In genomic region chr12:92596388-92596787, GRCh38 we compare ENCODE assay signal across 12 cellular contexts.
DNase-seq lines count a peak whose midpoint lies in the region; ATAC-seq and TF ChIP-seq lines count a peak whose summit lies in the region.
"Had no signal": no experiment of that assay in that cellular context is flagged by ENCODE, and none has a peak within 500 bp of the region (broad histone marks: within the 10 kb centered on the region; RNA-seq: fewer than 3 reads in every experiment).

No MANE protein-coding gene starts in this region.

- H3K4me3 Mint-ChIP-seq in activated naive CD4-positive, alpha-beta T cell treated with anti-CD3 and anti-CD28 coated beads, Interleukin-2, amount 50 U/mL, for 24 hours, result no peak overlapping the region
- no peak overlapping the region for H3K4me3 Mint-ChIP-seq in activated naive CD4-positive, alpha-beta T cell treated with anti-CD3 and anti-CD28 coated beads, Interleukin-2, amount 10 ng/mL, durations not matched to agents 7 days and 5 days
- H3K4me3 Mint-ChIP-seq in activated T-helper 1 cell treated with anti-CD3 and anti-CD28 coated beads, Interleukin-12 subunit alpha, Interleukin-12 subunit beta, Interleukin-2, Interleukin-4 antibody, amounts not matched to agents 30 ng/mL and 10 ng/mL and 1 ng/mL, durations not matched to agents 14 hours and 24 hours and 36 hours, result no peak overlapping the region
- no peak overlapping the region for H3K4me3 Mint-ChIP-seq in stimulated activated memory B cell treated with anti-CD40 and anti-IgM and Interleukin-4, amounts not matched to agents 10 μg/mL and 1 μg/mL and 100 μg/mL, for 72 hours

- H3K36me3 Mint-ChIP-seq in activated naive CD4-positive, alpha-beta T cell treated with anti-CD3 and anti-CD28 coated beads, Interleukin-2, amount 50 U/mL, for 24 hours, result peaks cover 19% of the 10 kb centered on the region
- peaks cover 38% of the 10 kb centered on the region for H3K36me3 Mint-ChIP-seq in activated naive CD4-positive, alpha-beta T cell treated with anti-CD3 and anti-CD28 coated beads, Interleukin-2, amount 10 ng/mL, durations not matched to agents 7 days and 5 days
- peaks cover 37% of the 10 kb centered on the region for H3K36me3 Mint-ChIP-seq in activated T-helper 1 cell treated with anti-CD3 and anti-CD28 coated beads, Interleukin-12 subunit alpha, Interleukin-12 subunit beta, Interleukin-2, Interleukin-4 antibody, amounts not matched to agents 30 ng/mL and 10 ng/mL and 1 ng/mL, durations not matched to agents 14 hours and 24 hours and 36 hours (ENCODE audit: low read depth)
- H3K36me3 Mint-ChIP-seq in stimulated activated memory B cell treated with anti-CD40 and anti-IgM and Interleukin-4, amounts not matched to agents 10 μg/mL and 1 μg/mL and 100 μg/mL, for 72 hours, result peaks cover 25% of the 10 kb centered on the region

- CTCF ChIA-PET in activated naive CD4-positive, alpha-beta T cell treated with anti-CD3 and anti-CD28 coated beads, Interleukin-2, amount 10 ng/mL, durations not matched to agents 7 days and 5 days (lab: Charles Lee), result no interaction called here

- no peaks in the 10 kb centered on the region for H3K27me3 Mint-ChIP-seq in activated naive CD4-positive, alpha-beta T cell treated with anti-CD3 and anti-CD28 coated beads, Interleukin-2, amount 50 U/mL, for 24 hours
- no peaks in the 10 kb centered on the region for H3K27me3 Mint-ChIP-seq in activated naive CD4-positive, alpha-beta T cell treated with anti-CD3 and anti-CD28 coated beads, Interleukin-2, amount 10 ng/mL, durations not matched to agents 7 days and 5 days
- H3K27me3 Mint-ChIP-seq in activated T-helper 1 cell treated with anti-CD3 and anti-CD28 coated beads, Interleukin-12 subunit alpha, Interleukin-12 subunit beta, Interleukin-2, Interleukin-4 antibody, amounts not matched to agents 30 ng/mL and 10 ng/mL and 1 ng/mL, durations not matched to agents 14 hours and 24 hours and 36 hours (ENCODE audit: insufficient read depth), result no peaks in the 10 kb centered on the region
- H3K27me3 Mint-ChIP-seq in stimulated activated memory B cell treated with anti-CD40 and anti-IgM and Interleukin-4, amounts not matched to agents 10 μg/mL and 1 μg/mL and 100 μg/mL, for 72 hours, result no peaks in the 10 kb centered on the region

- TF ChIP-seq CTCF in fibroblast of pulmonary artery (IDR thresholded peaks at IDR 0.05; ENCODE audit: low read length, missing control alignments), result no peak

- H3K4me1 Mint-ChIP-seq in activated naive CD4-positive, alpha-beta T cell treated with anti-CD3 and anti-CD28 coated beads, Interleukin-2, amount 50 U/mL, for 24 hours, result peaks cover 93% of the 10 kb centered on the region
- peaks cover 31% of the 10 kb centered on the region for H3K4me1 Mint-ChIP-seq in activated naive CD4-positive, alpha-beta T cell treated with anti-CD3 and anti-CD28 coated beads, Interleukin-2, amount 10 ng/mL, durations not matched to agents 7 days and 5 days
- H3K4me1 Mint-ChIP-seq in activated T-helper 1 cell treated with anti-CD3 and anti-CD28 coated beads, Interleukin-12 subunit alpha, Interleukin-12 subunit beta, Interleukin-2, Interleukin-4 antibody, amounts not matched to agents 30 ng/mL and 10 ng/mL and 1 ng/mL, durations not matched to agents 14 hours and 24 hours and 36 hours (ENCODE audit: low read depth), result peaks cover 52% of the 10 kb centered on the region
- H3K4me1 Mint-ChIP-seq in stimulated activated memory B cell treated with anti-CD40 and anti-IgM and Interleukin-4, amounts not matched to agents 10 μg/mL and 1 μg/mL and 100 μg/mL, for 72 hours, result peaks cover 48% of the 10 kb centered on the region

- no peak overlapping the region for H3K4me3 ChIP-seq in fibroblast of pulmonary artery (replicated peaks; ENCODE audit: low read depth, low read length)

- ATAC-seq in stimulated activated memory B cell treated with anti-CD40 and anti-IgM and Interleukin-4, amounts not matched to agents 10 μg/mL and 1 μg/mL and 100 μg/mL, for 72 hours, result no peak
- ATAC-seq in GM21723 (IDR thresholded peaks at IDR 0.05; ENCODE audit: unreplicated experiment), result no peak

- no peak for DNase-seq in activated naive CD4-positive, alpha-beta T cell treated with anti-CD3 and anti-CD28 coated beads, Interleukin-2, amount 10 ng/mL, durations not matched to agents 7 days and 5 days
- no peak for DNase-seq in activated T-helper 1 cell treated with anti-CD3 and anti-CD28 coated beads, Interleukin-12 subunit alpha, Interleukin-12 subunit beta, Interleukin-2, Interleukin-4 antibody, amounts not matched to agents 30 ng/mL and 10 ng/mL and 1 ng/mL, durations not matched to agents 14 hours and 24 hours and 36 hours (ENCODE audit: low spot score)
- DNase-seq in fibroblast of pulmonary artery (ENCODE audit: low read depth), result peak; percentile 49
- DNase-seq in activated CD4-positive, CD25-positive, alpha-beta regulatory T cell (lab: John Stamatoyannopoulos, UW), result no peak
- no peak for DNase-seq in NCI-H1092 (lab: John Stamatoyannopoulos, UW)
- DNase-seq: activated CD8-positive, alpha-beta memory T cell treated with anti-CD3 and anti-CD28 coated beads, Interleukin-2, amount 50 U/mL, for 4 hours; anterior cingulate cortex; effector memory CD4-positive, alpha-beta T cell; NCI-H1105 had no signal

- H3K27ac Mint-ChIP-seq in activated naive CD4-positive, alpha-beta T cell treated with anti-CD3 and anti-CD28 coated beads, Interleukin-2, amount 50 U/mL, for 24 hours, result peak overlapping the region; percentile 99
- H3K27ac Mint-ChIP-seq in activated naive CD4-positive, alpha-beta T cell treated with anti-CD3 and anti-CD28 coated beads, Interleukin-2, amount 10 ng/mL, durations not matched to agents 7 days and 5 days, result no peak overlapping the region
- peak overlapping the region; percentile 37 for H3K27ac Mint-ChIP-seq in activated T-helper 1 cell treated with anti-CD3 and anti-CD28 coated beads, Interleukin-12 subunit alpha, Interleukin-12 subunit beta, Interleukin-2, Interleukin-4 antibody, amounts not matched to agents 30 ng/mL and 10 ng/mL and 1 ng/mL, durations not matched to agents 14 hours and 24 hours and 36 hours
- H3K27ac Mint-ChIP-seq in stimulated activated memory B cell treated with anti-CD40 and anti-IgM and Interleukin-4, amounts not matched to agents 10 μg/mL and 1 μg/mL and 100 μg/mL, for 72 hours, result peak overlapping the region; percentile 88

- intact Hi-C loops in activated T-helper 1 cell treated with anti-CD3 and anti-CD28 coated beads, Interleukin-12 subunit alpha, Interleukin-12 subunit beta, Interleukin-2, Interleukin-4 antibody, amounts not matched to agents 30 ng/mL and 10 ng/mL and 1 ng/mL, durations not matched to agents 14 hours and 24 hours and 36 hours (cut with micrococcal nuclease), result loop anchor here (10.0 kb wide), 1 partner anchor 1188 kb away; no protein-coding TSS in a partner anchor

- H3K9me3 Mint-ChIP-seq in activated naive CD4-positive, alpha-beta T cell treated with anti-CD3 and anti-CD28 coated beads, Interleukin-2, amount 50 U/mL, for 24 hours, result peaks cover 19% of the 10 kb centered on the region
- peaks cover 49% of the 10 kb centered on the region for H3K9me3 Mint-ChIP-seq in activated naive CD4-positive, alpha-beta T cell treated with anti-CD3 and anti-CD28 coated beads, Interleukin-2, amount 10 ng/mL, durations not matched to agents 7 days and 5 days
- peaks cover 43% of the 10 kb centered on the region for H3K9me3 Mint-ChIP-seq in activated T-helper 1 cell treated with anti-CD3 and anti-CD28 coated beads, Interleukin-12 subunit alpha, Interleukin-12 subunit beta, Interleukin-2, Interleukin-4 antibody, amounts not matched to agents 30 ng/mL and 10 ng/mL and 1 ng/mL, durations not matched to agents 14 hours and 24 hours and 36 hours
- H3K9me3 Mint-ChIP-seq in stimulated activated memory B cell treated with anti-CD40 and anti-IgM and Interleukin-4, amounts not matched to agents 10 μg/mL and 1 μg/mL and 100 μg/mL, for 72 hours, result peaks cover 27% of the 10 kb centered on the region
